In genomic region chr12:28191018-28191595, GRCh38 we compare ENCODE assay signal across 9 cellular contexts. TPM values are rescaled to one million over a fixed set of nuclear protein-coding genes. Genes with fewer than 3 reads are reported as not detected.
A peak's percentile ranks its signal among the peaks of the same experiment; 100 is the strongest.
DNase-seq lines count a peak whose midpoint lies in the region; ATAC-seq, FAIRE-seq and TF ChIP-seq lines count a peak whose summit lies in the region.
"Had no signal": no experiment of that assay in that cellular context is flagged by ENCODE, and none has a peak within 500 bp of the region (broad histone marks: within the 10 kb centered on the region; RNA-seq: fewer than 3 reads in every experiment).

No MANE protein-coding gene starts in this region.

- H2AFZ ChIP-seq in SU-DHL-6 (ENCODE audit: low read depth, low read length, severe bottlenecking), result peak overlapping the region; percentile 88

- no peak for TF ChIP-seq CTCF in SU-DHL-6 (IDR thresholded peaks at IDR 0.05; ENCODE audit: insufficient read depth, low read length, poor library complexity, severe bottlenecking)
- no peak for TF ChIP-seq CTCF in brain (conservative IDR thresholded peaks at IDR 0.05)
- TF ChIP-seq CTCF in kidney (IDR thresholded peaks at IDR 0.05; ENCODE audit: borderline replicate concordance, extremely low read depth, insufficient read depth), result no peak

- H3K9me3 ChIP-seq in SU-DHL-6 (ENCODE audit: insufficient read depth, low read length), result no peaks in the 10 kb centered on the region
- H3K9me3 ChIP-seq in kidney (ENCODE audit: control insufficient read depth in 1 of 2, low read length in 2 of 2), result no peaks in the 10 kb centered on the region

- H3K27me3 Mint-ChIP-seq in brain, result peaks cover 11% of the 10 kb centered on the region

- H3K36me3 ChIP-seq in SU-DHL-6 (ENCODE audit: low read length), result no peaks in the 10 kb centered on the region
- H3K36me3 ChIP-seq in kidney (ENCODE audit: control insufficient read depth in 1 of 2, insufficient read depth in 2 of 2, low read length in 2 of 2), result no peaks in the 10 kb centered on the region

- H3K27ac Mint-ChIP-seq in brain, result peak overlapping the region; percentile 93 to 98 (median 95)

- H3K9me3 Mint-ChIP-seq in brain, result peaks cover 9 to 25% (median 19%) of the 10 kb centered on the region in 5 experiments

- peaks cover 40% of the 10 kb centered on the region for H3K79me2 ChIP-seq in SU-DHL-6 (ENCODE audit: insufficient read depth, low read length)

- intact Hi-C loops in kidney (cut with DNase I), result no loop called here

- H3K4me3 ChIP-seq in SU-DHL-6 (ENCODE audit: insufficient read depth, low read length, poor library complexity, severe bottlenecking) (peak overlapping the region; percentile 72), kidney (ENCODE audit: low read length in 2 of 2) (peak overlapping the region; percentile 96 to 98)

- no peaks in the 10 kb centered on the region for H3K9me2 ChIP-seq in SU-DHL-6 (replicated peaks; ENCODE audit: insufficient read depth, low read length)

- peak; percentile 0 for ATAC-seq in HG03060 (IDR thresholded peaks at IDR 0.05; ENCODE audit: low read depth, unreplicated experiment)

- peaks cover 3 to 5% of the 10 kb centered on the region in 2 donors for H3K4me1 ChIP-seq in kidney (ENCODE audit: control insufficient read depth in 1 of 2, insufficient read depth in 1 of 2, low read depth in 1 of 2, low read length in 2 of 2)

- no peaks in the 10 kb centered on the region; the same call in 1 of the 2 replicates for H3F3A ChIP-seq in SU-DHL-6 (ENCODE audit: insufficient read depth)

- H4K20me1 ChIP-seq in SU-DHL-6 (ENCODE audit: low read depth, low read length), result no peaks in the 10 kb centered on the region

- H3K27ac ChIP-seq in SU-DHL-6 (ENCODE audit: low read depth, low read length), result peak overlapping the region; percentile 44
- H3K27ac ChIP-seq in kidney (ENCODE audit: low read depth in 2 of 2, low read length in 2 of 2), result peak overlapping the region; percentile 93 to 99

- H3K4me3 Mint-ChIP-seq in brain, result peak overlapping the region; percentile 83 to 91 (median 91)

- no peak for FAIRE-seq in kidney (lab: Jason Lieb, UNC)
- FAIRE-seq: A204.1 had no signal

- peaks cover 31% of the 10 kb centered on the region for H3K4me1 Mint-ChIP-seq in brain

- H3K9ac ChIP-seq in SU-DHL-6 (ENCODE audit: low read length) (peak overlapping the region; percentile 70), kidney (ENCODE audit: low read length in 2 of 2) (peak overlapping the region; percentile 96 to 97)

- peaks cover 19% of the 10 kb centered on the region for H3K36me3 Mint-ChIP-seq in brain

- peak overlapping the region; percentile 64 for H3K4me2 ChIP-seq in SU-DHL-6 (ENCODE audit: low read depth, low read length, poor library complexity, severe bottlenecking)

- H3K27me3 ChIP-seq in SU-DHL-6 (ENCODE audit: low read length), result no peaks in the 10 kb centered on the region

- DNase-seq in DMS 273 (lab: John Stamatoyannopoulos, UW; ENCODE audit: unreplicated experiment) (peak; percentile 62), DMS 273 treated with DMSO at 0.1 percent for 48 hours (lab: John Stamatoyannopoulos, UW) (no peak), kidney (no peak), HT-29 (ENCODE audit: low spot score) (no peak)
- DNase-seq in stimulated activated CD4-positive, alpha-beta T cell treated with anti-CD3 and anti-CD28 coated beads, Interleukin-4, amount 100 ng/mL, for 1 hour, result peak; percentile 10

RNA-seq across cellular contexts. Expression of gene CCDC91, which starts 0.9 kb away (rescaled TPM):
- 14.2 TPM for polyA plus RNA-seq in brain (ENCODE audit: insufficient read depth, low read depth, low replicate concordance)
- 35.7 TPM for total RNA-seq in kidney
- 17.5 TPM for polyA plus RNA-seq in kidney (ENCODE audit: insufficient read depth, low read depth, low replicate concordance)
- total RNA-seq in HT-29 (2014; rRNA removed; shearing (Covaris generic)), result 9.4 and 10.1 TPM in 2 replicates

Comparison
In these comparisons a context has a peak if more than half of its experiments do, and no peak if none do; other contexts are left out.
1. DNase-seq: peak in DMS 273 (single experiment) and stimulated activated CD4-positive, alpha-beta T cell treated with anti-CD3 and anti-CD28 coated beads, Interleukin-4, amount 100 ng/mL, for 1 hour (single experiment); none in DMS 273 treated with DMSO at 0.1 percent for 48 hours (single experiment), kidney (single experiment) and HT-29 (single experiment).